8 cellular contexts compared by ENCODE assay signal in the genomic region with DNA sequence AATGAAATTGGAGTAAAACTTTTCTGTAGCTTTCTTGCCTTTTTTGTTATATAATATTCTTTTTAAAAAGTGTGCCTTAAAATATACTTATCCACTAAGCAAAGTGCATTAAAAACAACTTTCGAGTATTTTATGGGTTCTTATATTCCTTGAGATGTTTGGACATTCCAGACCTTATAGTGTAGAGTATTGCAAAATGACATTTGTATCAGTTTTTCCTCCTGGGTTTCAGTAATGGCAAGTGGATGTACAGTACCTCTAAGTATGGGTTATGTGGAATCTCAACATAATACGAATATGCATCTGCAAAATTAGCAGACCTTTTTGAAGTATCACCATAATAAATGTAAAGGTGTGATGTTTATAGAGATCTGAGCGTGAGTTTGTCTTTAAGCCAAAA. TPM values are rescaled to one million over a fixed set of nuclear protein-coding genes. Genes with fewer than 3 reads are reported as not detected.
DNase-seq lines count a peak whose midpoint lies in the region; ATAC-seq, FAIRE-seq and TF ChIP-seq lines count a peak whose summit lies in the region.

No MANE protein-coding gene starts in this region.

- TF ChIP-seq CTCF in GM06990 (IDR thresholded peaks at IDR 0.05; ENCODE audit: insufficient read depth, low read length, poor library complexity, severe bottlenecking) (no peak), Peyer's patch (IDR thresholded peaks at IDR 0.05) (no peak), epithelial cell of proximal tubule (conservative IDR thresholded peaks at IDR 0.05; ENCODE audit: low read depth, low read length) (no peak), prostate gland (IDR thresholded peaks at IDR 0.05) (no peak)

- FAIRE-seq in HTR-8/SVneo (lab: Jason Lieb, UNC) = no peak

- intact Hi-C loops in prostate gland (cut with DNase I) = no loop called here

- no peak for ATAC-seq in GM18867 (IDR thresholded peaks at IDR 0.05; ENCODE audit: unreplicated experiment)

- WGBS in prostate gland = 6% methylated on average over 3 of the region's 3 CpGs

- H3K9me3 ChIP-seq in Peyer's patch = no peaks in the 10 kb centered on the region
- H3K9me3 ChIP-seq in prostate gland = no peaks in the 10 kb centered on the region

- peak overlapping the region; percentile 91 for H3K4me3 ChIP-seq in GM06990 (replicated peaks; ENCODE audit: low read depth, low read length)
- H3K4me3 ChIP-seq in Peyer's patch = peak overlapping the region; percentile 1 to 96 (median 84)
- H3K4me3 ChIP-seq in epithelial cell of proximal tubule (ENCODE audit: low read depth, low read length) = peak overlapping the region; percentile 89
- H3K4me3 ChIP-seq in prostate gland = peak overlapping the region; percentile 88 to 90

- H3K27me3 ChIP-seq in GM06990 (replicated peaks; ENCODE audit: control insufficient read depth, insufficient read depth, low read length) (no peaks in the 10 kb centered on the region), Peyer's patch (no peaks in the 10 kb centered on the region), prostate gland (replicated peaks; ENCODE audit: insufficient read depth) (no peaks in the 10 kb centered on the region)

- H3K27ac ChIP-seq in Peyer's patch (no peak overlapping the region), prostate gland (no peak overlapping the region)

- no peaks in the 10 kb centered on the region; the same call in 1 of the 2 replicates for H3K36me3 ChIP-seq in GM06990 (ENCODE audit: control insufficient read depth, insufficient read depth, low read length)
- no peaks in the 10 kb centered on the region for H3K36me3 ChIP-seq in Peyer's patch
- no peaks in the 10 kb centered on the region for H3K36me3 ChIP-seq in prostate gland

- H3K4me1 ChIP-seq in Peyer's patch (peaks cover 2 to 31% (median 11%) of the 10 kb centered on the region in 4 donors), prostate gland (replicated peaks) (no peaks in the 10 kb centered on the region)

- DNase-seq in GM06990 (ENCODE audit: extremely low read depth, insufficient read length) (no peak), Peyer's patch (no peak), epithelial cell of proximal tubule (ENCODE audit: low read depth) (no peak), prostate gland (ENCODE audit: low spot score) (no peak), NCI-H2171 (lab: John Stamatoyannopoulos, UW) (no peak), HTR-8/SVneo (ENCODE audit: insufficient read length, low spot score) (no peak)
- DNase-seq in effector CD4-positive, alpha-beta T cell = no peak

- TF ChIP-seq POLR2A in Peyer's patch (IDR thresholded peaks at IDR 0.05) (no peak), prostate gland (IDR thresholded peaks at IDR 0.05) (no peak)

RNA-seq across cellular contexts. Expression of gene CDK13, which starts 2.7 kb away (rescaled TPM):
- 100 to 1,000 TPM in 3 of 4 donors, 10 to 100 TPM in 1; 76.7 to 164 (median 109) TPM for total RNA-seq in Peyer's patch
- 36.0 and 41.1 TPM in 2 replicates for total RNA-seq in epithelial cell of proximal tubule
- total RNA-seq in prostate gland = 10 to 100 TPM; 56.7 to 91.6 TPM
